Comparison of ENCODE assay signal across 9 cellular contexts in genomic region chr9:127925959-127926949, GRCh38. TPM values are rescaled to one million over a fixed set of nuclear protein-coding genes. Genes with fewer than 3 reads are reported as not detected.
A peak's percentile ranks its signal among the peaks of the same experiment; 100 is the strongest.
DNase-seq lines count a peak whose midpoint lies in the region; ATAC-seq and TF ChIP-seq lines count a peak whose summit lies in the region.
"Had no signal": no experiment of that assay in that cellular context is flagged by ENCODE, and none has a peak within 500 bp of the region (broad histone marks: within the 10 kb centered on the region; RNA-seq: fewer than 3 reads in every experiment).

No MANE protein-coding gene starts in this region.

- H3K79me2 ChIP-seq in Karpas-422 (ENCODE audit: low read length) (no peaks in the 10 kb centered on the region), mammary epithelial cell (ENCODE audit: insufficient read depth, low read length) (no peaks in the 10 kb centered on the region), neural progenitor cell (ENCODE audit: low read depth) (no peaks in the 10 kb centered on the region)

- in situ Hi-C loops in mammary epithelial cell (cut with MboI; ENCODE audit: low sequenced_read_pairs in 2 of 2), result loop anchor here in 1 of 2 donors (10.0 kb wide), 1 partner anchor 341 kb away; no protein-coding TSS in a partner anchor

- H3K4me2 ChIP-seq in Karpas-422 (ENCODE audit: low read depth, low read length, poor library complexity, severe bottlenecking) (peak overlapping the region; percentile 44), mammary epithelial cell (ENCODE audit: insufficient read depth, low read depth, low read length) (peak overlapping the region; percentile 93), neural progenitor cell (peak overlapping the region; percentile 96)

- H3K36me3 Mint-ChIP-seq in neural progenitor cell, result no peaks in the 10 kb centered on the region

- H4K20me1 ChIP-seq in Karpas-422 (ENCODE audit: insufficient read depth, low read depth, low read length), result peaks cover 20% of the 10 kb centered on the region; the same call in 1 of the 2 replicates
- no peaks in the 10 kb centered on the region for H4K20me1 ChIP-seq in mammary epithelial cell (ENCODE audit: insufficient read depth, low read length)
- peaks cover 30% of the 10 kb centered on the region for H4K20me1 ChIP-seq in neural progenitor cell (ENCODE audit: low read depth)

- peaks cover 16% of the 10 kb centered on the region for H3K4me1 ChIP-seq in Karpas-422 (ENCODE audit: low read length)
- H3K4me1 ChIP-seq in mammary epithelial cell (ENCODE audit: insufficient read depth, low read length), result peaks cover 38% of the 10 kb centered on the region
- peaks cover 21% of the 10 kb centered on the region for H3K4me1 ChIP-seq in neural progenitor cell
- peaks cover 0 to 44% of the 10 kb centered on the region in 2 donors for H3K4me1 ChIP-seq in right atrium auricular region

- WGBS in mammary epithelial cell (ENCODE audit: low coverage, missing lambda C conversion rate), result 61% methylated on average over 11 of the region's 15 CpGs

- peaks cover 14% of the 10 kb centered on the region for H3K4me1 Mint-ChIP-seq in neural progenitor cell

- H3K9me3 Mint-ChIP-seq in neural progenitor cell, result peaks cover 2% of the 10 kb centered on the region

- peak overlapping the region; percentile 72 for H3K4me3 Mint-ChIP-seq in neural progenitor cell

- no peaks in the 10 kb centered on the region for H3K36me3 ChIP-seq in Karpas-422 (ENCODE audit: insufficient read depth, low read length)
- H3K36me3 ChIP-seq in mammary epithelial cell (ENCODE audit: insufficient read depth, low read length), result no peaks in the 10 kb centered on the region
- H3K36me3 ChIP-seq in neural progenitor cell, result no peaks in the 10 kb centered on the region
- H3K36me3 ChIP-seq in right atrium auricular region, result no peaks in the 10 kb centered on the region
- H3K36me3 ChIP-seq: sigmoid colon had no signal

- peak overlapping the region; percentile 30; the same call in 1 of the 2 replicates for H3K4me3 ChIP-seq in Karpas-422 (ENCODE audit: low read length)
- peak overlapping the region; percentile 62 to 73 (median 62) for H3K4me3 ChIP-seq in mammary epithelial cell (replicated peaks in 1 of 3; ENCODE audit: insufficient read depth in 1 of 3, low read depth in 2 of 3, low read length in 3 of 3)
- peak overlapping the region; percentile 63 for H3K4me3 ChIP-seq in neural progenitor cell
- H3K4me3 ChIP-seq in right atrium auricular region, result no peak overlapping the region

- H3K9ac ChIP-seq in Karpas-422 (ENCODE audit: low read length) (peak overlapping the region; percentile 17; the same call in 1 of the 2 replicates), mammary epithelial cell (ENCODE audit: insufficient read depth, low read length) (peak overlapping the region; percentile 56), neural progenitor cell (no peak overlapping the region)

- H3F3A ChIP-seq in neural progenitor cell (ENCODE audit: low read depth), result peaks cover 50% of the 10 kb centered on the region

- TF ChIP-seq CTCF in mammary epithelial cell (conservative IDR thresholded peaks at IDR 0.05 in 1 of 2, IDR thresholded peaks at IDR 0.05 in 1 of 2; ENCODE audit: extremely low read depth in 1 of 2, insufficient read depth in 1 of 2, low read depth in 1 of 2, low read length in 2 of 2), result no peak
- no peak for TF ChIP-seq CTCF in neural progenitor cell (IDR thresholded peaks at IDR 0.05)
- TF ChIP-seq CTCF in right atrium auricular region (IDR thresholded peaks at IDR 0.05), result no peak

- no TSS peak for BruUV-seq in mammary epithelial cell (replicated peaks; lab: Mats Ljungman, UMichigan)

- H2AFZ ChIP-seq in Karpas-422 (ENCODE audit: low read length) (no peak overlapping the region), mammary epithelial cell (ENCODE audit: low read depth, low read length) (peak overlapping the region; percentile 96), neural progenitor cell (replicated peaks) (peak overlapping the region; percentile 96)

- H3K27me3 ChIP-seq in Karpas-422 (ENCODE audit: low read length) (no peaks in the 10 kb centered on the region), mammary epithelial cell (ENCODE audit: insufficient read depth, low read length) (no peaks in the 10 kb centered on the region), neural progenitor cell (peaks cover 56% of the 10 kb centered on the region), right atrium auricular region (peaks cover 5 to 16% of the 10 kb centered on the region in 2 donors)

- TF ChIP-seq POLR2A in erythroblast (IDR thresholded peaks at IDR 0.05; ENCODE audit: low read length), result no peak

- CTCF ChIA-PET in mammary epithelial cell (lab: Charles Lee; ENCODE audit: low non-redundant PET), result no interaction called here

- no peak for DNase-seq in Karpas-422
- no peak for DNase-seq in mammary epithelial cell
- DNase-seq in neural progenitor cell (ENCODE audit: low spot score), result no peak
- no peak for DNase-seq in right atrium auricular region (ENCODE audit: low spot score)
- no peak for DNase-seq in erythroblast (lab: John Stamatoyannopoulos, UW)
- DNase-seq: EL, hypothalamus, sigmoid colon had no signal

- dilution Hi-C loops in mammary epithelial cell (cut with HindIII; ENCODE audit: low sequenced_read_pairs), result no loop called here

- no peak for ATAC-seq in HG03196 (IDR thresholded peaks at IDR 0.05; ENCODE audit: unreplicated experiment)

- H3K27me3 Mint-ChIP-seq in neural progenitor cell (ENCODE audit: insufficient read depth, low read depth), result peaks cover 51% of the 10 kb centered on the region

- intact Hi-C loops in mammary epithelial cell (cut with micrococcal nuclease), result no loop called here

- H3K27ac Mint-ChIP-seq in neural progenitor cell, result no peak overlapping the region

- H3K9me2 ChIP-seq in Karpas-422 (replicated peaks; ENCODE audit: insufficient read depth, low read length), result no peaks in the 10 kb centered on the region

- no peak overlapping the region for H3K27ac ChIP-seq in Karpas-422 (ENCODE audit: low read length)
- peak overlapping the region; percentile 46 for H3K27ac ChIP-seq in mammary epithelial cell (ENCODE audit: insufficient read depth, low read depth, low read length)
- no peak overlapping the region for H3K27ac ChIP-seq in neural progenitor cell
- no peak overlapping the region for H3K27ac ChIP-seq in right atrium auricular region
- H3K27ac ChIP-seq: sigmoid colon had no signal

- no peaks in the 10 kb centered on the region for H3K9me3 ChIP-seq in Karpas-422 (ENCODE audit: low read length)
- no peaks in the 10 kb centered on the region for H3K9me3 ChIP-seq in mammary epithelial cell (replicated peaks; ENCODE audit: insufficient read depth, low read length)
- no peaks in the 10 kb centered on the region for H3K9me3 ChIP-seq in neural progenitor cell (ENCODE audit: low read depth)
- no peaks in the 10 kb centered on the region for H3K9me3 ChIP-seq in right atrium auricular region
- H3K9me3 ChIP-seq: sigmoid colon had no signal

RNA-seq across cellular contexts. Expression of gene PIP5KL1, which starts 4.3 kb away (rescaled TPM):
- total RNA-seq in Karpas-422 (2014; rRNA removed; shearing (Covaris generic); ENCODE audit: low replicate concordance), result 2.7 and 3.1 TPM in 2 replicates
- total RNA-seq in mammary epithelial cell (10 to 100 TPM in 1 of 2 donors, 1 to 10 TPM in 1; 6.7 to 11.8 TPM), neural progenitor cell (ENCODE audit: low replicate concordance) (1.4 and 8.8 TPM in 2 replicates), right atrium auricular region (under 1 TPM in 1 of 2 donors, not detected in 1; 0.20 TPM)
- polyA plus RNA-seq in mammary epithelial cell, result 4.4 TPM
- polyA minus RNA-seq in mammary epithelial cell, result 0.41 TPM

RNA-seq across cellular contexts. Expression of gene ST6GALNAC4, which starts 9.4 kb away (rescaled TPM):
- total RNA-seq in Karpas-422 (2014; rRNA removed; shearing (Covaris generic); ENCODE audit: low replicate concordance), result 23.5 and 41.6 TPM in 2 replicates
- total RNA-seq in mammary epithelial cell (10 to 100 TPM; 14.3 to 19.6 TPM), neural progenitor cell (ENCODE audit: low replicate concordance) (5.5 and 11.1 TPM in 2 replicates), right atrium auricular region (10 to 100 TPM; 31.7 to 59.0 TPM)
- polyA plus RNA-seq in mammary epithelial cell, result 21.9 TPM
- 50.2 TPM for polyA minus RNA-seq in mammary epithelial cell

RNA-seq across cellular contexts. Expression of gene DPM2, which starts 11.4 kb away (rescaled TPM):
- total RNA-seq in Karpas-422 (2014; rRNA removed; shearing (Covaris generic); ENCODE audit: low replicate concordance), result 21.5 and 34.4 TPM in 2 replicates
- total RNA-seq in mammary epithelial cell, result 10 to 100 TPM; 10.0 to 48.7 TPM
- 45.2 TPM for polyA plus RNA-seq in mammary epithelial cell
- 74.8 TPM for polyA minus RNA-seq in mammary epithelial cell
- total RNA-seq in neural progenitor cell (ENCODE audit: low replicate concordance), result 9.1 and 20.5 TPM in 2 replicates
- total RNA-seq in right atrium auricular region, result 10 to 100 TPM in 1 of 2 donors, 1 to 10 TPM in 1; 4.7 to 11.4 TPM

RNA-seq across cellular contexts. Expression of gene ST6GALNAC6, which starts 26.9 kb away (rescaled TPM):
- total RNA-seq in Karpas-422 (2014; rRNA removed; shearing (Covaris generic); ENCODE audit: low replicate concordance), result 21.7 and 55.7 TPM in 2 replicates
- total RNA-seq in mammary epithelial cell (10 to 100 TPM; 28.8 to 29.5 TPM), neural progenitor cell (ENCODE audit: low replicate concordance) (14.3 and 42.7 TPM in 2 replicates), right atrium auricular region (100 to 1,000 TPM in 1 of 2 donors, 10 to 100 TPM in 1; 68.2 to 106 TPM)
- 26.6 TPM for polyA plus RNA-seq in mammary epithelial cell
- 14.6 TPM for polyA minus RNA-seq in mammary epithelial cell

RNA-seq across cellular contexts. Expression of gene AK1, which starts 48.8 kb away (rescaled TPM):
- total RNA-seq in Karpas-422 (2014; rRNA removed; shearing (Covaris generic); ENCODE audit: low replicate concordance), result 1.0 and 32.6 TPM in 2 replicates
- total RNA-seq in mammary epithelial cell, result 10 to 100 TPM; 42.0 to 57.9 TPM
- polyA plus RNA-seq in mammary epithelial cell, result 65.8 TPM
- 52.1 TPM for polyA minus RNA-seq in mammary epithelial cell
- 20.5 and 25.6 TPM in 2 replicates for total RNA-seq in neural progenitor cell (ENCODE audit: low replicate concordance)
- total RNA-seq in right atrium auricular region, result 100 to 1,000 TPM; 263 to 398 TPM

Comparison
In these comparisons a context has a peak if more than half of its experiments do, and no peak if none do; other contexts are left out.
1. H3K4me2 ChIP-seq: peak in every context shown above with its lines; median percentile 96 in neural progenitor cell; 93 in mammary epithelial cell; 44 in Karpas-422.
2. H3K4me3 ChIP-seq: peak in Karpas-422 (single experiment), mammary epithelial cell (3 of 3) and neural progenitor cell (single experiment); none in right atrium auricular region (0 of 2).